In genomic region chr5:170619869-170620268, GRCh38 we compare ENCODE assay signal across 20 cellular contexts.
DNase-seq lines count a peak whose midpoint lies in the region; ATAC-seq and TF ChIP-seq lines count a peak whose summit lies in the region.
"Had no signal": no experiment of that assay in that cellular context is flagged by ENCODE, and none has a peak within 500 bp of the region (broad histone marks: within the 10 kb centered on the region; RNA-seq: fewer than 3 reads in every experiment).

No MANE protein-coding gene starts in this region.

- H3K27me3 ChIP-seq in A673 (replicated peaks; ENCODE audit: insufficient read depth, low read depth, low read length, poor library complexity) = no peaks in the 10 kb centered on the region

- no TSS peak for BruUV-seq in A673 (replicated peaks; lab: Mats Ljungman, UMichigan)

- POLR2A ChIA-PET in A673 (lab: Charles Lee; ENCODE audit: low non-redundant PET) = no interaction called here

- H3K4me3 Mint-ChIP-seq in activated T-helper 17 cell treated with anti-CD3 and anti-CD28 coated beads, Interleukin-2, amount 50 U/mL, for 72 hours = no peak overlapping the region
- H3K4me3 Mint-ChIP-seq: CD4-positive, CD25-positive, alpha-beta regulatory T cell; H9 had no signal

- no peaks in the 10 kb centered on the region for H3K36me3 ChIP-seq in A673 (ENCODE audit: insufficient read depth, low read length, poor library complexity, severe bottlenecking)

- H3K9me3 ChIP-seq in A673 (ENCODE audit: low read depth, low read length, poor library complexity, severe bottlenecking) = no peaks in the 10 kb centered on the region
- H3K9me3 ChIP-seq: Caco-2 had no signal

- no peaks in the 10 kb centered on the region for H3K9me3 Mint-ChIP-seq in activated T-helper 17 cell treated with anti-CD3 and anti-CD28 coated beads, Interleukin-2, amount 50 U/mL, for 72 hours
- H3K9me3 Mint-ChIP-seq: CD4-positive, CD25-positive, alpha-beta regulatory T cell; H9 had no signal

- ATAC-seq in GM18511 (IDR thresholded peaks at IDR 0.05; ENCODE audit: unreplicated experiment) (peak; percentile 66), GM18909 (IDR thresholded peaks at IDR 0.05; ENCODE audit: poor library complexity, unreplicated experiment) (peak; percentile 45), HG02852 (IDR thresholded peaks at IDR 0.05; ENCODE audit: unreplicated experiment) (peak; percentile 61)
- ATAC-seq in activated T-helper 17 cell treated with anti-CD3 and anti-CD28 coated beads, Interleukin-2, amount 50 U/mL, for 72 hours (replicated peaks) = peak; percentile 19

- intact Hi-C loops in A673 (cut with micrococcal nuclease; ENCODE audit: unreplicated experiment) = no loop called here

- no peaks in the 10 kb centered on the region for H3K36me3 Mint-ChIP-seq in activated T-helper 17 cell treated with anti-CD3 and anti-CD28 coated beads, Interleukin-2, amount 50 U/mL, for 72 hours (ENCODE audit: low read depth)
- H3K36me3 Mint-ChIP-seq: CD4-positive, CD25-positive, alpha-beta regulatory T cell had no signal

- H3K4me1 ChIP-seq in A673 (ENCODE audit: insufficient read depth, low read length, poor library complexity, severe bottlenecking) = peaks cover 7% of the 10 kb centered on the region
- H3K4me1 ChIP-seq: Caco-2 had no signal

- no peaks in the 10 kb centered on the region for H3K4me1 Mint-ChIP-seq in activated T-helper 17 cell treated with anti-CD3 and anti-CD28 coated beads, Interleukin-2, amount 50 U/mL, for 72 hours

- TF ChIP-seq CTCF in A673 (conservative IDR thresholded peaks at IDR 0.05; ENCODE audit: low read depth, low read length) = no peak

- CTCF ChIA-PET in A673 (lab: Charles Lee) = no interaction called here

- no peak overlapping the region for H3K27ac ChIP-seq in A673 (ENCODE audit: low read depth, low read length, poor library complexity, severe bottlenecking)
- H3K27ac ChIP-seq: KMS-11 had no signal

- no peak overlapping the region for H3K27ac Mint-ChIP-seq in activated T-helper 17 cell treated with anti-CD3 and anti-CD28 coated beads, Interleukin-2, amount 50 U/mL, for 72 hours
- H3K27ac Mint-ChIP-seq: CD4-positive, CD25-positive, alpha-beta regulatory T cell; H9 had no signal

- DNase-seq in A673 (ENCODE audit: low spot score) (no peak), NCI-H2227 treated with DMSO at 0.1 percent for 48 hours (lab: John Stamatoyannopoulos, UW) (no peak), NCI-H1092 (lab: John Stamatoyannopoulos, UW) (no peak)
- DNase-seq: Caco-2; CD4-positive, CD25-positive, alpha-beta regulatory T cell; DMS153; EL; H9; NCI-H1105; NCI-H187; NCI-H69; NK-92 treated with Interleukin-12 subunit alpha and Interleukin-12 subunit beta, amount 100 ng/mL, for 24 hours; OCI-M1; RPMI8226; SIG-M5 had no signal

- H3K4me3 ChIP-seq in A673 (ENCODE audit: low read depth, low read length, poor library complexity, severe bottlenecking) = no peak overlapping the region

- peaks cover 17% of the 10 kb centered on the region for H3K27me3 Mint-ChIP-seq in activated T-helper 17 cell treated with anti-CD3 and anti-CD28 coated beads, Interleukin-2, amount 50 U/mL, for 72 hours
